Comparison of ENCODE assay signal across 8 cellular contexts in genomic region chr1:37553598-37553926, GRCh38. TPM values are rescaled to one million over a fixed set of nuclear protein-coding genes. Genes with fewer than 3 reads are reported as not detected.
DNase-seq lines count a peak whose midpoint lies in the region; ATAC-seq and TF ChIP-seq lines count a peak whose summit lies in the region.

No MANE protein-coding gene starts in this region.

- H3K27ac ChIP-seq in AG04450 (ENCODE audit: low read depth, low read length): no peak overlapping the region
- peak overlapping the region; percentile 80 to 89 (median 86) for H3K27ac ChIP-seq in body of pancreas

- peak; percentile 28 for ATAC-seq in HG03135 (IDR thresholded peaks at IDR 0.05; ENCODE audit: unreplicated experiment)
- ATAC-seq in body of pancreas: no peak
- ATAC-seq in mucosa of descending colon: no peak

- no peak for DNase-seq in AG04450 (ENCODE audit: low read depth, low spot score)
- no peak for DNase-seq in body of pancreas
- no peak for DNase-seq in mucosa of descending colon
- no peak for DNase-seq in DMS79 treated with DMSO at 0.1 percent for 48 hours (lab: John Stamatoyannopoulos, UW)
- DNase-seq in SHP77 (lab: John Stamatoyannopoulos, UW): no peak
- DNase-seq in NCI-H2029 treated with DMSO at 0.1 percent for 48 hours (lab: John Stamatoyannopoulos, UW): no peak
- no peak for DNase-seq in NCI-H69 (lab: John Stamatoyannopoulos, UW)

- no peak for TF ChIP-seq POLR2A in body of pancreas (IDR thresholded peaks at IDR 0.05)

- no peak for TF ChIP-seq CTCF in AG04450 (IDR thresholded peaks at IDR 0.05; ENCODE audit: low read depth, low read length)
- no peak for TF ChIP-seq CTCF in body of pancreas (IDR thresholded peaks at IDR 0.05)
- TF ChIP-seq CTCF in mucosa of descending colon (IDR thresholded peaks at IDR 0.05): no peak

- WGBS in body of pancreas, 2 donors: 1 to 2% methylated on average over 11 of the region's 11 CpGs

- H3K36me3 ChIP-seq in body of pancreas (replicated peaks in 1 of 2; ENCODE audit: insufficient read depth in 1 of 2, low read depth in 2 of 2): no peaks in the 10 kb centered on the region
- H3K36me3 ChIP-seq in mucosa of descending colon (ENCODE audit: low read depth): no peaks in the 10 kb centered on the region

- H3K27me3 ChIP-seq in AG04450 (ENCODE audit: control insufficient read depth, insufficient read depth, low read length) (no peaks in the 10 kb centered on the region), body of pancreas (no peaks in the 10 kb centered on the region)

- intact Hi-C loops in body of pancreas (cut with DNase I) (no loop called here), mucosa of descending colon (cut with DNase I, micrococcal nuclease) (no loop called here)

- H3K9me3 ChIP-seq in AG04450 (ENCODE audit: control insufficient read depth, insufficient read depth, low read length) (no peaks in the 10 kb centered on the region), body of pancreas (no peaks in the 10 kb centered on the region), mucosa of descending colon (no peaks in the 10 kb centered on the region)

- POLR2A ChIA-PET in AG04450 (lab: Yijun Ruan, JAX): interaction anchor here (0.6 to 1.0 kb wide), 2 partner anchors 39 to 255 kb away, joined by 6 to 7 read pairs; partner anchors contain the start of genes MEAF6 and YRDC

- H3K4me3 ChIP-seq in AG04450 (ENCODE audit: low read depth, low read length) (peak overlapping the region; percentile 87), body of pancreas (peak overlapping the region; percentile 74 to 78), mucosa of descending colon (peak overlapping the region; percentile 91)

- CTCF ChIA-PET in AG04450 (lab: Charles Lee): interaction anchor here (0.8 kb wide), 1 partner anchor 50 kb away, joined by 3 read pairs; no protein-coding TSS in a partner anchor

- peaks cover 38% of the 10 kb centered on the region for H3K4me1 ChIP-seq in body of pancreas
- peaks cover 21% of the 10 kb centered on the region for H3K4me1 ChIP-seq in mucosa of descending colon (ENCODE audit: low read depth)

RNA-seq across cellular contexts. Expression of gene SNIP1, which starts 0.5 kb away (rescaled TPM):
- 7.8 and 8.9 TPM in 2 replicates for polyA plus RNA-seq in AG04450 (2011; rRNA removed)
- 10.7 and 13.6 TPM in 2 replicates for polyA minus RNA-seq in AG04450 (2011; rRNA and poly(A)+ RNA removed)
- total RNA-seq in body of pancreas (10 to 100 TPM in 1 of 2 donors, 1 to 10 TPM in 1; 7.0 to 33.9 TPM), mucosa of descending colon (10 to 100 TPM; 16.8 to 22.5 (median 21.3) TPM)

RNA-seq across cellular contexts. Expression of gene DNALI1, which starts 3.2 kb away (rescaled TPM):
- 13.1 and 14.2 TPM in 2 replicates for polyA plus RNA-seq in AG04450 (2011; rRNA removed)
- 9.9 and 11.3 TPM in 2 replicates for polyA minus RNA-seq in AG04450 (2011; rRNA and poly(A)+ RNA removed)
- total RNA-seq in body of pancreas (10 to 100 TPM; 16.5 to 19.5 TPM), mucosa of descending colon (1 to 10 TPM; 3.2 to 9.1 (median 3.6) TPM)

RNA-seq across cellular contexts. Expression of gene MEAF6, which starts 39.0 kb away (rescaled TPM):
- polyA plus RNA-seq in AG04450 (2011; rRNA removed): 59.6 and 69.6 TPM in 2 replicates
- polyA minus RNA-seq in AG04450 (2011; rRNA and poly(A)+ RNA removed): 18.2 and 24.1 TPM in 2 replicates
- total RNA-seq in body of pancreas (10 to 100 TPM; 36.3 to 43.5 TPM), mucosa of descending colon (10 to 100 TPM; 30.2 to 59.5 (median 35.4) TPM)

RNA-seq across cellular contexts. Expression of gene GNL2, which starts 42.2 kb away (rescaled TPM):
- 52.5 and 64.7 TPM in 2 replicates for polyA plus RNA-seq in AG04450 (2011; rRNA removed)
- polyA minus RNA-seq in AG04450 (2011; rRNA and poly(A)+ RNA removed): 71.4 and 86.8 TPM in 2 replicates
- 10 to 100 TPM; 22.8 to 33.0 TPM for total RNA-seq in body of pancreas
- 10 to 100 TPM; 31.2 to 38.4 (median 34.0) TPM for total RNA-seq in mucosa of descending colon
